Comparison of ENCODE assay signal across 8 cellular contexts in the genomic region with DNA sequence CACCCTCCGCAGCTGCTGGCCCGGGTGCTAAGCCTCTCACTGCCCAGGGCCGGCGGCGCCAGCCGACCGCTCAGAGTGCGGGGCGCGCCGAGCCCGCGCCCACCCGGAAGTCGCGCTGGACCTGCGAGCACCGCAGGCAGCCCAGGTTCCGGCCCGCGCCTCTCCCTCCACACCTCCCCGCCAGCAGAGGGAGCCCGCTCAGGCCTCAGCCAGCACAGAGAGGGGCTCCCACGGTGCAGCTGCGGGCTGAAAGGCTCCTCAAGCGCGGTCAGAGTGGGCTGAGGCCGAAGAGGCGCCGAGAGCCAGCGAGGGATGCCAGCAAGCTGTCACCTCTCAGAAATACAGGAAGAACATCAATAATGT.
A peak's percentile ranks its signal among the peaks of the same experiment; 100 is the strongest.
DNase-seq lines count a peak whose midpoint lies in the region; ATAC-seq, FAIRE-seq and TF ChIP-seq lines count a peak whose summit lies in the region.
"Not testable (repeated sequence)": the region's sequence is repeated elsewhere in the genome, so short reads cannot be mapped to it uniquely, and the experiment has no call there.

No MANE protein-coding gene starts in this region.

- H3K27ac ChIP-seq in GM23338 (ENCODE audit: low read depth); HUES6 (ENCODE audit: low read depth, low read length); GM12878 (ENCODE audit: control insufficient read depth, insufficient read depth); neural cell (ENCODE audit: low read length); thymus (ENCODE audit: low read depth): not testable (repeated sequence)
- H3K27ac ChIP-seq in VCaP (peak overlapping the region; percentile 60; the same call in 1 of the 2 replicates), heart left ventricle (peak overlapping the region; percentile 47 to 90 (median 87))

- H2AFZ ChIP-seq in GM23338; GM12878 (ENCODE audit: control insufficient read depth, low read depth, low read length); neural cell (ENCODE audit: low read depth, low read length): not testable (repeated sequence)

- ATAC-seq in GM18502 (IDR thresholded peaks at IDR 0.05; ENCODE audit: poor library complexity, unreplicated experiment) = peak; percentile 67
- peak; percentile 99 for ATAC-seq in GM23338
- peak; percentile 100 for ATAC-seq in GM12878
- ATAC-seq in heart left ventricle = peak in 2 of 4 donors; percentile 97

- H3K4me3 ChIP-seq in GM23338 (peak overlapping the region; percentile 54; the same call in 1 of the 2 replicates), HUES6 (ENCODE audit: low read depth, low read length) (peak overlapping the region; percentile 33; the same call in 1 of the 2 replicates), heart left ventricle (peak overlapping the region in 11 of 12 donors; percentile 44 to 67 (median 62)), neural cell (ENCODE audit: low read length) (peak overlapping the region; percentile 46), thymus (ENCODE audit: low read length) (peak overlapping the region; percentile 42)
- H3K4me3 ChIP-seq in GM12878 = not testable (repeated sequence)

- RAD21 ChIA-PET in GM12878 (lab: Charles Lee; ENCODE audit: unreplicated experiment) = not testable (repeated sequence)

- H3K9me3 ChIP-seq in HUES6 (ENCODE audit: control insufficient read depth, insufficient read depth, low read depth, low read length); GM12878 (replicated peaks; ENCODE audit: control insufficient read depth, insufficient read depth, low read length); heart left ventricle; neural cell (ENCODE audit: low read length); thymus (ENCODE audit: control insufficient read depth): not testable (repeated sequence)

- H3K4me2 ChIP-seq in GM23338; GM12878 (ENCODE audit: control insufficient read depth, insufficient read depth); neural cell (ENCODE audit: low read length): not testable (repeated sequence)

- not testable (repeated sequence) for H3K36me3 ChIP-seq in GM23338 (ENCODE audit: insufficient read depth); HUES6 (ENCODE audit: control insufficient read depth, insufficient read depth, low read length); GM12878 (ENCODE audit: control insufficient read depth in 2 of 2, insufficient read depth in 2 of 2, low read length in 1 of 2); heart left ventricle; neural cell (ENCODE audit: insufficient read depth, low read length); thymus (ENCODE audit: control insufficient read depth, insufficient read depth)

- FAIRE-seq in GM12878 (lab: Jason Lieb, UNC) = not testable (repeated sequence)

- H3K4me3 Mint-ChIP-seq in GM23338 = not testable (repeated sequence)

- BruUV-seq in GM12878 (replicated peaks; lab: Mats Ljungman, UMichigan) = not testable (repeated sequence)

- TF ChIP-seq POLR2A in GM12878 (IDR thresholded peaks at IDR 0.05; ENCODE audit: low read depth, low read length); heart left ventricle (IDR thresholded peaks at IDR 0.05): not testable (repeated sequence)

- 33% methylated on average over 16 of the region's 31 CpGs for WGBS in GM12878 (ENCODE audit: insufficient coverage, insufficient replicate concordance, low lambda C conversion rate, missing lambda C conversion rate)
- WGBS in heart left ventricle, 4 donors = 0 to 25% methylated on average over 6 to 13 of the region's 31 CpGs; no CpG with 5 or more reads in 2 of the 4 donors
- WGBS in thymus = no CpG with 5 or more reads among the region's 31 CpGs

- H3K4me1 ChIP-seq in GM23338 (ENCODE audit: insufficient read depth); HUES6 (ENCODE audit: control insufficient read depth, insufficient read depth, low read length); GM12878 (ENCODE audit: control insufficient read depth, insufficient read depth, low read length); thymus (ENCODE audit: control insufficient read depth, insufficient read depth, low read length): not testable (repeated sequence)
- peaks cover 0 to 10% (median 0%) of the 10 kb centered on the region in 12 donors for H3K4me1 ChIP-seq in heart left ventricle

- intact Hi-C loops in GM12878 (cut with micrococcal nuclease; ENCODE audit: unreplicated experiment); heart left ventricle (cut with DNase I): not testable (repeated sequence)

- H3K27me3 Mint-ChIP-seq in GM23338 (ENCODE audit: insufficient read depth, low read depth, poor library complexity) = not testable (repeated sequence)

- not testable (repeated sequence) for H3F3A ChIP-seq in GM23338 (replicated peaks; ENCODE audit: low read depth); neural cell (ENCODE audit: insufficient read depth, low read length, poor library complexity, severe bottlenecking)

- H3K27ac Mint-ChIP-seq in GM23338 = not testable (repeated sequence)

- TF ChIP-seq RAD21 in GM12878 (IDR thresholded peaks at IDR 0.05; ENCODE audit: insufficient read depth, low read depth, low read length); neural cell (conservative IDR thresholded peaks at IDR 0.05): not testable (repeated sequence)

- peaks cover 32% of the 10 kb centered on the region for H3K79me2 ChIP-seq in GM23338 (replicated peaks; ENCODE audit: insufficient read depth)
- H3K79me2 ChIP-seq in GM12878 (ENCODE audit: control insufficient read depth, insufficient read depth, low read length); neural cell (replicated peaks; ENCODE audit: insufficient read depth, low read length): not testable (repeated sequence)

- not testable (repeated sequence) for H3K9ac ChIP-seq in HUES6 (ENCODE audit: low read length); GM12878 (ENCODE audit: control insufficient read depth, insufficient read depth, low read length); neural cell (ENCODE audit: low read length)

- H3K9me2 ChIP-seq in GM23338 (ENCODE audit: insufficient read depth); neural cell (ENCODE audit: insufficient read depth, low read length): not testable (repeated sequence)

- H3K9me3 Mint-ChIP-seq in GM23338 = not testable (repeated sequence)

- not testable (repeated sequence) for H3K4me1 Mint-ChIP-seq in GM23338

- H3K36me3 Mint-ChIP-seq in GM23338 (ENCODE audit: low read depth) = not testable (repeated sequence)

- POLR2A ChIA-PET in GM12878 (lab: Charles Lee) = not testable (repeated sequence)

- not testable (repeated sequence) for H4K20me1 ChIP-seq in GM23338 (replicated peaks; ENCODE audit: insufficient read depth); GM12878 (ENCODE audit: control insufficient read depth, insufficient read depth); neural cell (ENCODE audit: insufficient read depth)

- in situ Hi-C loops in GM12878 (cut with MboI) = not testable (repeated sequence)

- not testable (repeated sequence) for H3K27me3 ChIP-seq in GM23338 (ENCODE audit: insufficient read depth); HUES6 (ENCODE audit: control insufficient read depth, insufficient read depth, low read length); GM12878 (replicated peaks in 1 of 2; ENCODE audit: control insufficient read depth in 2 of 2, insufficient read depth in 2 of 2, low read length in 1 of 2); heart left ventricle; neural cell (ENCODE audit: insufficient read depth, low read depth, low read length); thymus (ENCODE audit: control insufficient read depth, insufficient read depth)

- SMC1A ChIA-PET in GM12878 (lab: Charles Lee; ENCODE audit: uncharacterized antibody, unreplicated experiment) = not testable (repeated sequence)

- CTCF ChIA-PET in GM12878 (lab: Yijun Ruan, JAX) = not testable (repeated sequence)

- not testable (repeated sequence) for TF ChIP-seq EP300 in GM12878 (IDR thresholded peaks at IDR 0.05; ENCODE audit: borderline replicate concordance in 1 of 2, control insufficient read depth in 1 of 2, low read depth in 2 of 2, low read length in 2 of 2); neural cell (conservative IDR thresholded peaks at IDR 0.05; ENCODE audit: poor library complexity, severe bottlenecking)

- not testable (repeated sequence) for TF ChIP-seq CTCF in GM23338 (conservative IDR thresholded peaks at IDR 0.05; ENCODE audit: low read depth in 2 of 2); VCaP (conservative IDR thresholded peaks at IDR 0.05); GM12878 (IDR thresholded peaks at IDR 0.05 in 2 of 3, conservative IDR thresholded peaks at IDR 0.05 in 1 of 3; ENCODE audit: control insufficient read depth in 2 of 3, extremely low read depth in 1 of 3, insufficient read depth in 1 of 3, low read depth in 3 of 3, low read length in 3 of 3); neural cell (IDR thresholded peaks at IDR 0.05; ENCODE audit: poor library complexity, severe bottlenecking)
- TF ChIP-seq CTCF in heart left ventricle (IDR thresholded peaks at IDR 0.05) = peak in 1 of 12 donors; percentile 14

- DNase-seq in GM23338 (ENCODE audit: low spot score); GM12878 (ENCODE audit: low read depth, low spot score); heart left ventricle: not testable (repeated sequence)
